24 cellular contexts compared by ENCODE assay signal in genomic region chr18:31302991-31303390, GRCh38. TPM values are rescaled to one million over a fixed set of nuclear protein-coding genes. Genes with fewer than 3 reads are reported as not detected.
A peak's percentile ranks its signal among the peaks of the same experiment; 100 is the strongest.
DNase-seq lines count a peak whose midpoint lies in the region; ATAC-seq, FAIRE-seq and TF ChIP-seq lines count a peak whose summit lies in the region.
"Had no signal": no experiment of that assay in that cellular context is flagged by ENCODE, and none has a peak within 500 bp of the region (broad histone marks: within the 10 kb centered on the region; RNA-seq: fewer than 3 reads in every experiment).

No MANE protein-coding gene starts in this region.

- H3K4me1 ChIP-seq in PC-3 (ENCODE audit: insufficient read depth, low read length) (peaks cover 23% of the 10 kb centered on the region), keratinocyte (ENCODE audit: control insufficient read depth, extremely low read depth, insufficient read depth, low read length) (peaks cover 40% of the 10 kb centered on the region), smooth muscle cell (ENCODE audit: low read depth) (peaks cover 16% of the 10 kb centered on the region)
- H3K4me1 ChIP-seq: left lung had no signal

- H3K9me1 ChIP-seq in keratinocyte (ENCODE audit: control insufficient read depth, extremely low read depth, insufficient read depth, low read length), result no peaks in the 10 kb centered on the region

- H3K79me2 ChIP-seq in PC-3 (ENCODE audit: low read length), result no peaks in the 10 kb centered on the region
- H3K79me2 ChIP-seq in keratinocyte (ENCODE audit: control insufficient read depth, insufficient read depth, low read length), result no peaks in the 10 kb centered on the region
- H3K79me2 ChIP-seq in smooth muscle cell (ENCODE audit: low read depth), result no peaks in the 10 kb centered on the region

- no peaks in the 10 kb centered on the region for H3K36me3 ChIP-seq in PC-3 (ENCODE audit: low read depth, low read length)
- H3K36me3 ChIP-seq in bronchial epithelial cell (ENCODE audit: control insufficient read depth, insufficient read depth, low read length), result no peaks in the 10 kb centered on the region
- H3K36me3 ChIP-seq in keratinocyte (ENCODE audit: control insufficient read depth in 2 of 2, extremely low read depth in 1 of 2, insufficient read depth in 2 of 2, low read length in 2 of 2), result no peaks in the 10 kb centered on the region
- H3K36me3 ChIP-seq in smooth muscle cell (ENCODE audit: low read depth), result no peaks in the 10 kb centered on the region
- H3K36me3 ChIP-seq: left lung, neutrophil had no signal

- dilution Hi-C loops in keratinocyte (cut with MboI; ENCODE audit: extremely low pct_ligation_motif_present, low sequenced_read_pairs), result no loop called here

- CTCF ChIA-PET in PC-3 (lab: Charles Lee), result no interaction called here

- H3K9ac ChIP-seq in PC-3 (ENCODE audit: low read length) (no peak overlapping the region), keratinocyte (ENCODE audit: control insufficient read depth, extremely low read depth, insufficient read depth, low read length) (no peak overlapping the region), smooth muscle cell (ENCODE audit: low read depth) (no peak overlapping the region)

- peak; percentile 87 for ATAC-seq in PC-3
- ATAC-seq: activated CD4-positive, alpha-beta T cell treated with anti-CD3 and anti-CD28 coated beads for 36 hours; activated CD8-positive, alpha-beta memory T cell treated with anti-CD3 and anti-CD28 coated beads, Interleukin-2, amount 10 ng/mL, durations not matched to agents 7 days and 5 days; activated T-helper 17 cell treated with anti-CD3 and anti-CD28 coated beads, Interleukin-2, amount 50 U/mL, for 72 hours; left lung had no signal

- no peaks in the 10 kb centered on the region for H3K36me3 Mint-ChIP-seq in progenitor cell of endocrine pancreas (ENCODE audit: insufficient read depth)
- H3K36me3 Mint-ChIP-seq: activated CD8-positive, alpha-beta memory T cell treated with anti-CD3 and anti-CD28 coated beads, Interleukin-2, amount 10 ng/mL, durations not matched to agents 7 days and 5 days; activated naive CD8-positive, alpha-beta T cell treated with anti-CD3 and anti-CD28 coated beads, Interleukin-2, amount 10 ng/mL, durations not matched to agents 7 days and 5 days had no signal

- TF ChIP-seq CTCF in PC-3 (conservative IDR thresholded peaks at IDR 0.05; ENCODE audit: low read depth, low read length) (no peak), bronchial epithelial cell (IDR thresholded peaks at IDR 0.05; ENCODE audit: insufficient read depth, low read length, severe bottlenecking) (no peak), keratinocyte (optimal IDR thresholded peaks at IDR 0.05 in 1 of 3, IDR thresholded peaks at IDR 0.05 in 1 of 3, conservative IDR thresholded peaks at IDR 0.05 in 1 of 3; ENCODE audit: extremely low read depth in 1 of 3, insufficient read depth in 2 of 3, low read length in 3 of 3) (no peak), smooth muscle cell (IDR thresholded peaks at IDR 0.05; ENCODE audit: borderline replicate concordance, insufficient read depth, poor library complexity, severe bottlenecking) (no peak), progenitor cell of endocrine pancreas (IDR thresholded peaks at IDR 0.05; ENCODE audit: unreplicated experiment) (no peak)

- BruUV-seq in PC-3 (replicated peaks; lab: Mats Ljungman, UMichigan), result no TSS peak

- peak; percentile 69 for DNase-seq in PC-3
- DNase-seq in bronchial epithelial cell (ENCODE audit: low read depth), result peak; percentile 96
- peak; percentile 45 for DNase-seq in keratinocyte (ENCODE audit: low read depth, low spot score)
- DNase-seq in smooth muscle cell (lab: John Stamatoyannopoulos, UW; ENCODE audit: unreplicated experiment), result no peak
- DNase-seq in H4 (ENCODE audit: low spot score), result no peak
- no peak for DNase-seq in NCI-H128 (lab: John Stamatoyannopoulos, UW; ENCODE audit: unreplicated experiment)
- DNase-seq in stimulated activated CD4-positive, alpha-beta T cell treated with anti-CD3 and anti-CD28 coated beads, Interleukin-4, amount 100 ng/mL, for 4 hours, result no peak
- DNase-seq in progenitor cell of endocrine pancreas (ENCODE audit: low spot score, unreplicated experiment), result no peak
- DNase-seq: activated CD4-positive, alpha-beta T cell treated with anti-CD3 and anti-CD28 coated beads for 36 hours; activated CD8-positive, alpha-beta memory T cell treated with anti-CD3 and anti-CD28 coated beads, Interleukin-2, amount 10 ng/mL, durations not matched to agents 7 days and 5 days; activated naive CD8-positive, alpha-beta T cell treated with anti-CD3 and anti-CD28 coated beads, Interleukin-2, amount 10 ng/mL, durations not matched to agents 7 days and 5 days; AML-193; DMS79 treated with DMSO at 0.1 percent for 48 hours; left lung; NCI-H1105; NCI-H2081; NCI-H446 treated with DMSO at 0.1 percent for 48 hours; RPMI8226 had no signal

- no peaks in the 10 kb centered on the region for H4K20me1 ChIP-seq in PC-3 (ENCODE audit: low read length)
- no peaks in the 10 kb centered on the region for H4K20me1 ChIP-seq in keratinocyte (ENCODE audit: control insufficient read depth, extremely low read depth, insufficient read depth, low read length)
- no peaks in the 10 kb centered on the region for H4K20me1 ChIP-seq in smooth muscle cell (ENCODE audit: low read depth)

- H2AFZ ChIP-seq in PC-3 (ENCODE audit: low read length) (no peak overlapping the region), keratinocyte (ENCODE audit: control insufficient read depth, low read length) (no peak overlapping the region), smooth muscle cell (ENCODE audit: low read depth) (no peak overlapping the region)

- intact Hi-C loops in PC-3 (cut with micrococcal nuclease), result no loop called here

- H3K4me2 ChIP-seq in PC-3 (ENCODE audit: low read length) (no peak overlapping the region), keratinocyte (ENCODE audit: control insufficient read depth, extremely low read depth, insufficient read depth, low read depth, low read length) (peak overlapping the region; percentile 69), smooth muscle cell (no peak overlapping the region)

- H3K27ac ChIP-seq in PC-3 (ENCODE audit: low read length) (no peak overlapping the region), keratinocyte (ENCODE audit: control insufficient read depth, insufficient read depth, low read length) (no peak overlapping the region), smooth muscle cell (ENCODE audit: low read depth) (peak overlapping the region; percentile 41)
- H3K27ac ChIP-seq: left lung, neutrophil had no signal

- peaks cover 4% of the 10 kb centered on the region for H3K4me1 Mint-ChIP-seq in progenitor cell of endocrine pancreas (ENCODE audit: low read depth)
- H3K4me1 Mint-ChIP-seq: activated CD4-positive, alpha-beta T cell treated with anti-CD3 and anti-CD28 coated beads for 36 hours; activated CD8-positive, alpha-beta memory T cell treated with anti-CD3 and anti-CD28 coated beads, Interleukin-2, amount 10 ng/mL, durations not matched to agents 7 days and 5 days; activated naive CD8-positive, alpha-beta T cell treated with anti-CD3 and anti-CD28 coated beads, Interleukin-2, amount 10 ng/mL, durations not matched to agents 7 days and 5 days; activated T-helper 17 cell treated with anti-CD3 and anti-CD28 coated beads, Interleukin-2, amount 50 U/mL, for 72 hours had no signal

- H3K27me3 Mint-ChIP-seq in progenitor cell of endocrine pancreas, result no peaks in the 10 kb centered on the region
- H3K27me3 Mint-ChIP-seq: activated CD4-positive, alpha-beta T cell treated with anti-CD3 and anti-CD28 coated beads for 36 hours; activated CD8-positive, alpha-beta memory T cell treated with anti-CD3 and anti-CD28 coated beads, Interleukin-2, amount 10 ng/mL, durations not matched to agents 7 days and 5 days; activated naive CD8-positive, alpha-beta T cell treated with anti-CD3 and anti-CD28 coated beads, Interleukin-2, amount 10 ng/mL, durations not matched to agents 7 days and 5 days; activated T-helper 17 cell treated with anti-CD3 and anti-CD28 coated beads, Interleukin-2, amount 50 U/mL, for 72 hours had no signal

- FAIRE-seq in bronchial epithelial cell (lab: Jason Lieb, UNC) (no peak), keratinocyte (lab: Jason Lieb, UNC) (peak; percentile 97)
- FAIRE-seq: H54, HTR-8/SVneo had no signal

- H3K9me3 ChIP-seq in PC-3 (ENCODE audit: low read length), result no peaks in the 10 kb centered on the region
- no peaks in the 10 kb centered on the region for H3K9me3 ChIP-seq in keratinocyte (ENCODE audit: control insufficient read depth, low read depth, low read length)
- no peaks in the 10 kb centered on the region for H3K9me3 ChIP-seq in smooth muscle cell (replicated peaks; ENCODE audit: low read depth)
- H3K9me3 ChIP-seq: left lung, neutrophil had no signal

- POLR2A ChIA-PET in PC-3 (lab: Charles Lee; ENCODE audit: unreplicated experiment), result interaction anchor here (0.6 kb wide), 1 partner anchor 44 kb away, joined by 3 read pairs; no protein-coding TSS in a partner anchor

- H3K27ac Mint-ChIP-seq in progenitor cell of endocrine pancreas, result no peak overlapping the region
- H3K27ac Mint-ChIP-seq: activated CD4-positive, alpha-beta T cell treated with anti-CD3 and anti-CD28 coated beads for 36 hours; activated CD8-positive, alpha-beta memory T cell treated with anti-CD3 and anti-CD28 coated beads, Interleukin-2, amount 10 ng/mL, durations not matched to agents 7 days and 5 days; activated naive CD8-positive, alpha-beta T cell treated with anti-CD3 and anti-CD28 coated beads, Interleukin-2, amount 10 ng/mL, durations not matched to agents 7 days and 5 days; activated T-helper 17 cell treated with anti-CD3 and anti-CD28 coated beads, Interleukin-2, amount 50 U/mL, for 72 hours had no signal

- H3F3A ChIP-seq in PC-3 (ENCODE audit: low read length, unreplicated experiment), result no peaks in the 10 kb centered on the region
- H3F3A ChIP-seq in smooth muscle cell (ENCODE audit: low read depth), result no peaks in the 10 kb centered on the region

- no peaks in the 10 kb centered on the region for H3K9me3 Mint-ChIP-seq in progenitor cell of endocrine pancreas (ENCODE audit: low read depth)
- H3K9me3 Mint-ChIP-seq: activated T-helper 17 cell treated with anti-CD3 and anti-CD28 coated beads, Interleukin-2, amount 50 U/mL, for 72 hours had no signal

- no peak overlapping the region for H3K4me3 Mint-ChIP-seq in progenitor cell of endocrine pancreas (ENCODE audit: low read depth)
- H3K4me3 Mint-ChIP-seq: activated CD4-positive, alpha-beta T cell treated with anti-CD3 and anti-CD28 coated beads for 36 hours; activated CD8-positive, alpha-beta memory T cell treated with anti-CD3 and anti-CD28 coated beads, Interleukin-2, amount 10 ng/mL, durations not matched to agents 7 days and 5 days; activated naive CD8-positive, alpha-beta T cell treated with anti-CD3 and anti-CD28 coated beads, Interleukin-2, amount 10 ng/mL, durations not matched to agents 7 days and 5 days; activated T-helper 17 cell treated with anti-CD3 and anti-CD28 coated beads, Interleukin-2, amount 50 U/mL, for 72 hours had no signal

- H3K4me3 ChIP-seq in PC-3 (ENCODE audit: low read length) (no peak overlapping the region), bronchial epithelial cell (ENCODE audit: low read depth, low read length) (no peak overlapping the region), keratinocyte (ENCODE audit: control insufficient read depth in 2 of 3, extremely low read depth in 1 of 3, insufficient read depth in 2 of 3, low read depth in 1 of 3, low read length in 3 of 3) (no peak overlapping the region), smooth muscle cell (no peak overlapping the region)
- H3K4me3 ChIP-seq: left lung had no signal

- no peaks in the 10 kb centered on the region for H3K9me2 ChIP-seq in PC-3 (replicated peaks; ENCODE audit: low read length)

- H3K27me3 ChIP-seq in PC-3 (ENCODE audit: low read length) (no peaks in the 10 kb centered on the region), bronchial epithelial cell (ENCODE audit: control insufficient read depth, insufficient read depth, low read length) (no peaks in the 10 kb centered on the region), keratinocyte (ENCODE audit: control insufficient read depth, extremely low read depth, insufficient read depth, low read length) (no peaks in the 10 kb centered on the region), smooth muscle cell (ENCODE audit: low read depth) (no peaks in the 10 kb centered on the region)
- H3K27me3 ChIP-seq: left lung, neutrophil had no signal

RNA-seq across cellular contexts. Expression of gene DSG1, which starts 15.0 kb away (rescaled TPM):
- total RNA-seq in PC-3 (2014; rRNA removed), result not detected in 2 replicates
- under 0.01 and 0.64 TPM in 2 replicates for total RNA-seq in bronchial epithelial cell
- 9.8 to 68.0 TPM (median 27.6 TPM) in 3 replicates for polyA plus RNA-seq in keratinocyte
- polyA plus RNA-seq in keratinocyte (2011; ENCODE audit: low read depth), result 148 TPM
- 10.1 and 12.5 TPM in 2 replicates for polyA plus RNA-seq in keratinocyte (2011; cell fraction: cytosol; rRNA removed)
- 48.6 and 57.9 TPM in 2 replicates for polyA plus RNA-seq in keratinocyte (2011; cell fraction: nucleus; rRNA removed)
- 9.5 and 161 TPM in 2 replicates for polyA plus RNA-seq in keratinocyte (2012; ENCODE audit: low replicate concordance)
- polyA minus RNA-seq in keratinocyte, result 36.7 to 204 TPM (median 92.3 TPM) in 3 replicates
- polyA minus RNA-seq in keratinocyte (2011; cell fraction: cytosol; rRNA and poly(A)+ RNA removed), result 16.3 TPM
- polyA minus RNA-seq in keratinocyte (2011; cell fraction: nucleus; rRNA and poly(A)+ RNA removed), result 72.0 and 105 TPM in 2 replicates
- total RNA-seq in smooth muscle cell, result 65.5 and 73.8 TPM in 2 replicates
- 3.4 and 5.0 TPM in 2 replicates for polyA plus RNA-seq in smooth muscle cell
- 0.02 TPM in 1 of 2 replicates, not detected in the other for total RNA-seq in H4 (2014; rRNA removed; shearing (Covaris generic))
- not detected in 2 replicates for total RNA-seq in progenitor cell of endocrine pancreas
- total RNA-seq: activated CD4-positive, alpha-beta T cell treated with anti-CD3 and anti-CD28 coated beads for 36 hours; activated CD8-positive, alpha-beta memory T cell treated with anti-CD3 and anti-CD28 coated beads, Interleukin-2, amount 10 ng/mL, durations not matched to agents 7 days and 5 days; activated naive CD8-positive, alpha-beta T cell treated with anti-CD3 and anti-CD28 coated beads, Interleukin-2, amount 10 ng/mL, durations not matched to agents 7 days and 5 days; activated T-helper 17 cell treated with anti-CD3 and anti-CD28 coated beads, Interleukin-2, amount 50 U/mL, for 72 hours; left lung; LHCN-M2 had no signal
- polyA plus RNA-seq: urinary bladder had no signal

Comparison
In these comparisons a context has a peak if more than half of its experiments do, and no peak if none do; other contexts are left out.
1. DNase-seq: peak in PC-3 (single experiment), bronchial epithelial cell (single experiment) and keratinocyte (single experiment); none in smooth muscle cell (single experiment), H4 (single experiment), NCI-H128 (single experiment), stimulated activated CD4-positive, alpha-beta T cell treated with anti-CD3 and anti-CD28 coated beads, Interleukin-4, amount 100 ng/mL, for 4 hours (0 of 2) and progenitor cell of endocrine pancreas (single experiment).
2. RNA of gene DSG1, which starts 15.0 kb away (total RNA-seq): 65.5 to 73.8 TPM in smooth muscle cell; not detected in PC-3, under 0.01 to 0.64 TPM in bronchial epithelial cell, 0.02 TPM in H4 and not detected in progenitor cell of endocrine pancreas; every median in the first group is over 10 times any median in the second.